In genomic region chr4:20255251-20255586, GRCh38 we compare ENCODE assay signal across 12 cellular contexts. TPM values are rescaled to one million over a fixed set of nuclear protein-coding genes. Genes with fewer than 3 reads are reported as not detected.
DNase-seq lines count a peak whose midpoint lies in the region; ATAC-seq and TF ChIP-seq lines count a peak whose summit lies in the region.
"Had no signal": no experiment of that assay in that cellular context is flagged by ENCODE, and none has a peak within 500 bp of the region (broad histone marks: within the 10 kb centered on the region; RNA-seq: fewer than 3 reads in every experiment).

No MANE protein-coding gene starts in this region.

- DNase-seq in NT2/D1 (ENCODE audit: low read depth, low spot score) (no peak), fibroblast of lung (ENCODE audit: low read depth in 2 of 2) (no peak), osteoblast (ENCODE audit: insufficient read length, low spot score, missing footprints) (peak; percentile 72), T-helper 2 cell (no peak), lower leg skin (ENCODE audit: low spot score in 2 of 2) (no peak)
- DNase-seq in stimulated activated CD4-positive, alpha-beta T cell treated with anti-CD3 and anti-CD28 coated beads, Interleukin-4, amount 100 ng/mL, for 24 hours, result no peak
- DNase-seq: activated B cell treated with CpG ODN at 0.5 μM for 24 hours had no signal

- peak overlapping the region; percentile 61 for H3K27ac ChIP-seq in ACC112 (ENCODE audit: low read depth, low read length)
- H3K27ac ChIP-seq in fibroblast of lung (ENCODE audit: insufficient read depth, low read length), result peak overlapping the region; percentile 75
- H3K27ac ChIP-seq in osteoblast (ENCODE audit: low read depth, low read length), result peak overlapping the region; percentile 81
- H3K27ac ChIP-seq: C4-2B had no signal

- peaks cover 64% of the 10 kb centered on the region for H3K79me2 ChIP-seq in ACC112 (ENCODE audit: control insufficient read depth, insufficient read depth, low read length, unreplicated experiment)
- H3K79me2 ChIP-seq in fibroblast of lung (ENCODE audit: control insufficient read depth, insufficient read depth, low read length), result peaks cover 39% of the 10 kb centered on the region
- peaks cover 59% of the 10 kb centered on the region for H3K79me2 ChIP-seq in osteoblast (ENCODE audit: insufficient read depth, low read length)

- H3K9me3 ChIP-seq in NT2/D1 (ENCODE audit: insufficient read depth, low read length) (no peaks in the 10 kb centered on the region), fibroblast of lung (ENCODE audit: control insufficient read depth, insufficient read depth, low read depth, low read length) (no peaks in the 10 kb centered on the region), osteoblast (ENCODE audit: low read depth, low read length) (no peaks in the 10 kb centered on the region)

- 44 to 52% methylated on average over 8 of the region's 8 CpGs for WGBS in lower leg skin, 2 donors

- H3K27me3 ChIP-seq in ACC112 (ENCODE audit: insufficient read depth, low read length) (no peaks in the 10 kb centered on the region), NT2/D1 (ENCODE audit: insufficient read depth, insufficient read length) (peaks cover 58% of the 10 kb centered on the region), fibroblast of lung (ENCODE audit: control insufficient read depth, insufficient read depth, low read length) (no peaks in the 10 kb centered on the region), osteoblast (ENCODE audit: insufficient read depth, low read length) (no peaks in the 10 kb centered on the region)

- H2AFZ ChIP-seq in ACC112 (ENCODE audit: low read length, unreplicated experiment) (peak overlapping the region; percentile 5), fibroblast of lung (ENCODE audit: low read length) (peak overlapping the region; percentile 42), osteoblast (ENCODE audit: low read length) (peak overlapping the region; percentile 93)

- peak overlapping the region; percentile 68 for H3K9ac ChIP-seq in NT2/D1 (ENCODE audit: insufficient read length, low read depth)
- H3K9ac ChIP-seq in fibroblast of lung (ENCODE audit: insufficient read depth, low read length), result peak overlapping the region; percentile 67

- no peaks in the 10 kb centered on the region for H3K36me3 ChIP-seq in ACC112 (ENCODE audit: insufficient read depth, low read length)
- no peaks in the 10 kb centered on the region for H3K36me3 ChIP-seq in NT2/D1 (ENCODE audit: insufficient read depth, insufficient read length, low read length)
- no peaks in the 10 kb centered on the region for H3K36me3 ChIP-seq in fibroblast of lung (ENCODE audit: control insufficient read depth, insufficient read depth, low read length)
- no peaks in the 10 kb centered on the region for H3K36me3 ChIP-seq in osteoblast (ENCODE audit: insufficient read depth, low read length)

- peak overlapping the region; percentile 88 for H3K4me3 ChIP-seq in ACC112 (ENCODE audit: low read depth, low read length)
- H3K4me3 ChIP-seq in NT2/D1 (ENCODE audit: insufficient read length, low read depth), result peak overlapping the region; percentile 62
- peak overlapping the region; percentile 46 to 88 (median 71) for H3K4me3 ChIP-seq in fibroblast of lung (replicated peaks in 1 of 4; ENCODE audit: control extremely low read depth in 1 of 4, insufficient read depth in 1 of 4, low read depth in 3 of 4, low read length in 4 of 4)
- H3K4me3 ChIP-seq in osteoblast (ENCODE audit: insufficient read depth, low read length), result peak overlapping the region; percentile 91
- H3K4me3 ChIP-seq in lower leg skin (ENCODE audit: low read depth, poor library complexity, severe bottlenecking), result no peak overlapping the region
- H3K4me3 ChIP-seq: GM12878 had no signal

- H4K20me1 ChIP-seq in fibroblast of lung (ENCODE audit: control insufficient read depth, extremely low read depth, insufficient read depth, low read length), result no peaks in the 10 kb centered on the region
- peaks cover 11% of the 10 kb centered on the region for H4K20me1 ChIP-seq in osteoblast (ENCODE audit: insufficient read depth, low read length)

- TF ChIP-seq CTCF in fibroblast of lung (conservative IDR thresholded peaks at IDR 0.05 in 1 of 2, IDR thresholded peaks at IDR 0.05 in 1 of 2; ENCODE audit: low read depth in 1 of 2, low read length in 2 of 2) (no peak), osteoblast (IDR thresholded peaks at IDR 0.05; ENCODE audit: extremely low read depth, low read depth, low read length) (no peak), lower leg skin (IDR thresholded peaks at IDR 0.05) (no peak)

- ATAC-seq in GM18873 (IDR thresholded peaks at IDR 0.05; ENCODE audit: low FRiP score, unreplicated experiment), result no peak
- ATAC-seq: GM12878 had no signal

- H3K4me1 ChIP-seq in ACC112 (ENCODE audit: control insufficient read depth, insufficient read depth, low read length, unreplicated experiment) (peaks cover 26% of the 10 kb centered on the region), NT2/D1 (ENCODE audit: insufficient read depth, insufficient read length) (peaks cover 11% of the 10 kb centered on the region), fibroblast of lung (ENCODE audit: control insufficient read depth, extremely low read depth, insufficient read depth, low read length) (peaks cover 7% of the 10 kb centered on the region), osteoblast (ENCODE audit: insufficient read depth, low read length) (peaks cover 34% of the 10 kb centered on the region)

- H3K4me2 ChIP-seq in fibroblast of lung (ENCODE audit: extremely low read depth, insufficient read depth, low read length) (peak overlapping the region; percentile 99), osteoblast (ENCODE audit: insufficient read depth, low read length) (peak overlapping the region; percentile 92)

- no peak for TF ChIP-seq POLR2A in lower leg skin (IDR thresholded peaks at IDR 0.05)

- intact Hi-C loops in lower leg skin (cut with DNase I; ENCODE audit: low total_unique reads), result no loop called here

RNA-seq across cellular contexts. Expression of gene SLIT2, which starts 3.5 kb away (rescaled TPM):
- total RNA-seq in fibroblast of lung (12.6 and 21.1 TPM in 2 replicates), osteoblast (35.8 and 35.9 TPM in 2 replicates), lower leg skin (1 to 10 TPM in 3 of 4 donors, under 1 TPM in 1; 0.97 to 4.2 (median 3.8) TPM)
- polyA plus RNA-seq in fibroblast of lung, result 25.8 and 27.8 TPM in 2 replicates
- 17.0 and 21.8 TPM in 2 replicates for polyA plus RNA-seq in fibroblast of lung (2012)
- polyA minus RNA-seq in fibroblast of lung (ENCODE audit: low replicate concordance), result 23.5 and 23.8 TPM in 2 replicates
- total RNA-seq: activated naive CD4-positive, alpha-beta T cell treated with anti-CD3 and anti-CD28 coated beads for 36 hours had no signal

Comparison
In these comparisons a context has a peak if more than half of its experiments do, and no peak if none do; other contexts are left out.
1. H2AFZ ChIP-seq: peak in every context shown above with its lines; median percentile 93 in osteoblast; 42 in fibroblast of lung; 5 in ACC112.